28 cellular contexts compared by ENCODE assay signal in the genomic region with DNA sequence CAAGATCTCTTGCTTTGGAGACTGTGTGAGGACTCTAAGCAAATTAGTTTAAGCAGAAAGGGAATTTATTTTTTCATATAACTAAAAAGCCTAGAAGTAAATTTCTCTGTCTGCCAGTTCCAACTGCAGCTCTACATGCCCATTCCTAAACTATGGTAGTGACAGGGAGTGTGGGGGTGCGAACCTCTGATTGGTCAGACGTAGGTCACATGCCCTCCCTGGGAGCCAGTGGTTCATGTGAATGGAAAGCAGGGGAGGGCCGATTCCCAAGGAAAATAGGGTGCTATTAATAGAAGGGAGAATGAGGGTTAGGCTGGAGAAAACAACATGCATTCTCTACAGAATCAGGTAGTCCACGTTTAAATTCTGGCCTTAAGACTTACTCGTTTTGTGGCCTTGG. TPM values are rescaled to one million over a fixed set of nuclear protein-coding genes. Genes with fewer than 3 reads are reported as not detected.
A peak's percentile ranks its signal among the peaks of the same experiment; 100 is the strongest.
DNase-seq lines count a peak whose midpoint lies in the region; ATAC-seq and TF ChIP-seq lines count a peak whose summit lies in the region.
"Had no signal": no experiment of that assay in that cellular context is flagged by ENCODE, and none has a peak within 500 bp of the region (broad histone marks: within the 10 kb centered on the region; RNA-seq: fewer than 3 reads in every experiment).

No MANE protein-coding gene starts in this region.

- H3K4me3 ChIP-seq in IMR-90 (ENCODE audit: insufficient read depth, low read depth, low read length) (no peak overlapping the region), upper lobe of right lung (no peak overlapping the region)
- H3K4me3 ChIP-seq: colonic mucosa, GM12878, left ventricle myocardium inferior, smooth muscle cell, transverse colon had no signal

- peaks cover 16% of the 10 kb centered on the region; the same call in 1 of the 2 replicates for H4K20me1 ChIP-seq in IMR-90 (ENCODE audit: insufficient read depth, low read length)

- H3K23ac ChIP-seq in IMR-90 (ENCODE audit: low read depth, low read length), result no peak overlapping the region

- no peak for TF ChIP-seq POLR2A in IMR-90 (IDR thresholded peaks at IDR 0.05; ENCODE audit: low read depth, low read length)

- H3K79me1 ChIP-seq in IMR-90 (ENCODE audit: low read depth in 1 of 2, low read length in 2 of 2), result peaks cover 21 to 58% of the 10 kb centered on the region in 2 experiments

- no peak overlapping the region for H2BK5ac ChIP-seq in IMR-90 (ENCODE audit: low read depth, low read length, poor library complexity, severe bottlenecking)

- H3K36me3 ChIP-seq in IMR-90 (ENCODE audit: control insufficient read depth, insufficient read depth, low read length), result no peaks in the 10 kb centered on the region
- no peaks in the 10 kb centered on the region for H3K36me3 ChIP-seq in upper lobe of right lung
- H3K36me3 ChIP-seq: colonic mucosa, transverse colon had no signal

- H3K27me3 ChIP-seq in IMR-90 (ENCODE audit: control insufficient read depth, insufficient read depth, low read length), result no peaks in the 10 kb centered on the region
- H3K27me3 ChIP-seq in upper lobe of right lung, result no peaks in the 10 kb centered on the region
- H3K27me3 ChIP-seq: colonic mucosa, foreskin keratinocyte, transverse colon had no signal

- H3K14ac ChIP-seq in IMR-90 (replicated peaks; ENCODE audit: low read depth, low read length), result no peak overlapping the region

- dilution Hi-C loops in IMR-90 (cut with HindIII; ENCODE audit: low sequenced_read_pairs, unreplicated experiment), result no loop called here

- H3K18ac ChIP-seq in IMR-90 (ENCODE audit: low read depth, low read length), result no peak overlapping the region

- no peak overlapping the region for H4K91ac ChIP-seq in IMR-90 (ENCODE audit: insufficient read depth, low read depth, low read length)

- TF ChIP-seq CTCF in IMR-90 (conservative IDR thresholded peaks at IDR 0.05; ENCODE audit: low read depth, low read length) (no peak), upper lobe of right lung (IDR thresholded peaks at IDR 0.05) (no peak)

- POLR2A ChIA-PET in IMR-90 (lab: Charles Lee; ENCODE audit: unreplicated experiment), result no interaction called here

- no peak overlapping the region for H2BK20ac ChIP-seq in IMR-90 (ENCODE audit: low read depth, low read length)

- H3K9me3 ChIP-seq in IMR-90 (ENCODE audit: control insufficient read depth, insufficient read depth, low read length), result no peaks in the 10 kb centered on the region
- no peaks in the 10 kb centered on the region for H3K9me3 ChIP-seq in upper lobe of right lung
- H3K9me3 ChIP-seq: colonic mucosa, transverse colon had no signal

- H2BK15ac ChIP-seq in IMR-90 (ENCODE audit: low read depth, low read length), result no peak overlapping the region

- CTCF ChIA-PET in IMR-90 (lab: Yijun Ruan, JAX), result no interaction called here

- peaks cover 4% of the 10 kb centered on the region; the same call in 1 of the 2 replicates for H3K9me1 ChIP-seq in IMR-90 (ENCODE audit: insufficient read depth, low read length)

- no peak overlapping the region for H2BK120ac ChIP-seq in IMR-90 (ENCODE audit: low read depth, low read length)

- H3K27ac ChIP-seq in IMR-90 (ENCODE audit: insufficient read depth, low read length) (no peak overlapping the region), upper lobe of right lung (no peak overlapping the region)
- H3K27ac ChIP-seq: colonic mucosa, foreskin keratinocyte, left ventricle myocardium inferior, transverse colon had no signal

- no peak overlapping the region for H2AK9ac ChIP-seq in IMR-90 (replicated peaks; ENCODE audit: low read depth, low read length, poor library complexity)

- no peak overlapping the region for H3K4me2 ChIP-seq in IMR-90 (ENCODE audit: low read depth, low read length)
- H3K4me2 ChIP-seq: smooth muscle cell had no signal

- no peak for TF ChIP-seq RAD21 in IMR-90 (IDR thresholded peaks at IDR 0.05; ENCODE audit: low read length)

- no peak overlapping the region for H2AFZ ChIP-seq in IMR-90 (replicated peaks; ENCODE audit: low read length, poor library complexity)

- H4K8ac ChIP-seq in IMR-90 (ENCODE audit: low read depth in 2 of 2, low read length in 2 of 2), result no peak overlapping the region

- H3K4me1 ChIP-seq in IMR-90 (ENCODE audit: control insufficient read depth, insufficient read depth, low read length) (no peaks in the 10 kb centered on the region; the same call in 1 of the 2 replicates), upper lobe of right lung (peaks cover 25% of the 10 kb centered on the region)
- H3K4me1 ChIP-seq: colonic mucosa had no signal

- intact Hi-C loops in Right ventricle myocardium superior (cut with DNase I) (no loop called here), Right ventricle myocardium inferior (cut with DNase I) (no loop called here), IMR-90 (cut with micrococcal nuclease) (no loop called here), upper lobe of right lung (cut with DNase I) (no loop called here)

- no peak overlapping the region for H3K56ac ChIP-seq in IMR-90 (ENCODE audit: extremely low read depth, insufficient read depth, low read length)

- no peak overlapping the region for H3K9ac ChIP-seq in IMR-90 (ENCODE audit: low read depth, low read length)

- in situ Hi-C loops in IMR-90 (cut with MboI; ENCODE audit: low sequenced_read_pairs), result no loop called here

- no peak overlapping the region for H4K5ac ChIP-seq in IMR-90 (ENCODE audit: low read depth, low read length)

- peak; percentile 34 for ATAC-seq in Right ventricle myocardium superior (ENCODE audit: poor library complexity)
- ATAC-seq in Right ventricle myocardium inferior, result no peak
- no peak for ATAC-seq in IMR-90 (ENCODE audit: low read depth)
- peak; percentile 66 for ATAC-seq in upper lobe of right lung
- ATAC-seq: foreskin keratinocyte, GM12878, natural killer cell had no signal

- H3K4ac ChIP-seq in IMR-90 (ENCODE audit: low read depth, low read length), result no peak overlapping the region

- H2AK5ac ChIP-seq in IMR-90 (ENCODE audit: low read depth, low read length), result no peak overlapping the region

- DNase-seq in Right ventricle myocardium superior (no peak), Right ventricle myocardium inferior (ENCODE audit: missing footprints) (no peak), IMR-90 (no peak), iPS DF 19.7 (ENCODE audit: low read depth, low spot score) (peak; percentile 54), upper lobe of right lung (no peak), DMS153 treated with DMSO at 0.1 percent for 48 hours (lab: John Stamatoyannopoulos, UW; ENCODE audit: unreplicated experiment) (no peak), HT-29 (ENCODE audit: low spot score) (no peak), NCI-H510A treated with DMSO at 0.1 percent for 48 hours (lab: John Stamatoyannopoulos, UW) (no peak)
- DNase-seq: ACHN; activated CD4-positive, alpha-beta T cell treated with anti-CD3 and anti-CD28 coated beads, Interleukin-2, amount 50 U/mL, for 4 hours; activated CD4-positive, CD25-positive, alpha-beta regulatory T cell; activated naive CD4-positive, alpha-beta T cell treated with anti-CD3 and anti-CD28 coated beads, Interleukin-2, amount 10 ng/mL, durations not matched to agents 7 days and 5 days; colonic mucosa; effector memory CD4-positive, alpha-beta T cell; foreskin keratinocyte; islet precursor cell; KBM-7; left ventricle myocardium inferior; natural killer cell; NCI-H1105; NCI-H1930; NCI-H526 treated with DMSO at 0.1 percent for 48 hours; retina; stimulated activated CD4-positive, alpha-beta T cell treated with anti-CD3 and anti-CD28 coated beads, Interleukin-2, amount 100 ng/mL, for 24 hours; T-helper 1 cell; transverse colon had no signal

- no TSS peak for BruUV-seq in IMR-90 (replicated peaks; lab: Mats Ljungman, UMichigan)

- WGBS in IMR-90 (ENCODE audit: extremely low coverage in 2 of 2, insufficient read length in 1 of 2), 2 experiments, result no CpG with 5 or more reads among the region's 5 CpGs

TF ChIP-seq in IMR-90, 13 proteins besides CTCF, POLR2A, EP300 and RAD21:
- no peak for TF ChIP-seq RCOR1 (IDR thresholded peaks at IDR 0.05; ENCODE audit: insufficient replicate concordance, low read length)
- TF ChIP-seq, protein P1, sequence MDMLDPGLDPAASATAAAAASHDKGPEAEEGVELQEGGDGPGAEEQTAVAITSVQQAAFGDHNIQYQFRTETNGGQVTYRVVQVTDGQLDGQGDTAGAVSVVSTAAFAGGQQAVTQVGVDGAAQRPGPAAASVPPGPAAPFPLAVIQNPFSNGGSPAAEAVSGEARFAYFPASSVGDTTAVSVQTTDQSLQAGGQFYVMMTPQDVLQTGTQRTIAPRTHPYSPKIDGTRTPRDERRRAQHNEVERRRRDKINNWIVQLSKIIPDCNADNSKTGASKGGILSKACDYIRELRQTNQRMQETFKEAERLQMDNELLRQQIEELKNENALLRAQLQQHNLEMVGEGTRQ (IDR thresholded peaks at IDR 0.05; ENCODE audit: low read depth, low read length), result 0 out of 2 replicates have a peak, but pooled peaks have one; percentile 62

RNA-seq across cellular contexts. Expression of gene RAB33B, which starts 7.1 kb away (rescaled TPM):
- 5.5 TPM for total RNA-seq in Right ventricle myocardium superior
- total RNA-seq in Right ventricle myocardium inferior, result 6.4 TPM
- total RNA-seq in IMR-90 (2012; rRNA removed), result 7.3 and 11.4 TPM in 2 replicates
- polyA plus RNA-seq in IMR-90 (2012; rRNA removed), result 3.2 and 3.7 TPM in 2 replicates
- 1.4 and 1.5 TPM in 2 replicates for polyA plus RNA-seq in IMR-90 (2012; cell fraction: cytosol; rRNA removed)
- polyA plus RNA-seq in IMR-90 (2012; cell fraction: nucleus; rRNA removed; ENCODE audit: low replicate concordance), result 2.0 and 3.0 TPM in 2 replicates
- total RNA-seq in upper lobe of right lung, result 9.8 TPM
- total RNA-seq in HT-29 (2014; rRNA removed; shearing (Covaris generic)), result 4.6 and 6.1 TPM in 2 replicates

Comparison
In these comparisons a context has a peak if more than half of its experiments do, and no peak if none do; other contexts are left out.
1. ATAC-seq: peak in Right ventricle myocardium superior (single experiment) and upper lobe of right lung (single experiment); none in Right ventricle myocardium inferior (single experiment) and IMR-90 (single experiment).